In genomic region chr12:52980773-52981423, GRCh38 we compare ENCODE assay signal across 8 cellular contexts. TPM values are rescaled to one million over a fixed set of nuclear protein-coding genes. Genes with fewer than 3 reads are reported as not detected.
DNase-seq lines count a peak whose midpoint lies in the region; ATAC-seq and TF ChIP-seq lines count a peak whose summit lies in the region.

No MANE protein-coding gene starts in this region.

- peaks cover 0 to 19% (median 0%) of the 10 kb centered on the region in 9 donors for H3K27me3 ChIP-seq in heart left ventricle

- H3K27ac ChIP-seq in heart left ventricle, result no peak overlapping the region

- TF ChIP-seq CTCF in HFFc6 (IDR thresholded peaks at IDR 0.05) (peak; percentile 99), heart left ventricle (IDR thresholded peaks at IDR 0.05) (peak; percentile 88 to 99 (median 96))

- H3K36me3 ChIP-seq in heart left ventricle, result no peaks in the 10 kb centered on the region

- H3K4me3 ChIP-seq in heart left ventricle, result no peak overlapping the region

- peaks cover 49% of the 10 kb centered on the region for H3K4me1 Mint-ChIP-seq in HFFc6 (ENCODE audit: low read depth)
- H3K4me1 Mint-ChIP-seq in activated naive CD8-positive, alpha-beta T cell treated with anti-CD3 and anti-CD28 coated beads, Interleukin-2, amount 50 U/mL, for 24 hours, result no peaks in the 10 kb centered on the region

- peak; percentile 82 for DNase-seq in DMS79 treated with DMSO at 0.1 percent for 48 hours (lab: John Stamatoyannopoulos, UW)
- DNase-seq in HFFc6, result peak; percentile 89
- DNase-seq in NCI-H1694 treated with DMSO at 0.1 percent for 48 hours (lab: John Stamatoyannopoulos, UW), result peak; percentile 87
- peak; percentile 72 for DNase-seq in T follicular helper cell (ENCODE audit: low read depth)
- DNase-seq in activated naive CD8-positive, alpha-beta T cell treated with anti-CD3 and anti-CD28 coated beads, Interleukin-2, amount 50 U/mL, for 24 hours, result peak; percentile 81
- DNase-seq in heart left ventricle, result peak; percentile 85 to 92 (median 88)
- DNase-seq in pulmonary artery endothelial cell (ENCODE audit: low read depth, low spot score), result peak; percentile 75
- DNase-seq in mesenteric fat pad (ENCODE audit: low spot score), result no peak

- H3K4me3 Mint-ChIP-seq in HFFc6, result no peak overlapping the region
- H3K4me3 Mint-ChIP-seq in activated naive CD8-positive, alpha-beta T cell treated with anti-CD3 and anti-CD28 coated beads, Interleukin-2, amount 50 U/mL, for 24 hours, result no peak overlapping the region

- H3K4me1 ChIP-seq in heart left ventricle, result peaks cover 0 to 3% (median 0%) of the 10 kb centered on the region in 12 donors

- ATAC-seq in activated naive CD8-positive, alpha-beta T cell treated with anti-CD3 and anti-CD28 coated beads, Interleukin-2, amount 50 U/mL, for 24 hours, result peak; percentile 84
- peak; percentile 71 to 96 (median 95) for ATAC-seq in heart left ventricle

- no peak overlapping the region for H3K27ac Mint-ChIP-seq in HFFc6
- H3K27ac Mint-ChIP-seq in activated naive CD8-positive, alpha-beta T cell treated with anti-CD3 and anti-CD28 coated beads, Interleukin-2, amount 50 U/mL, for 24 hours, result no peak overlapping the region

- no peaks in the 10 kb centered on the region for H3K9me3 ChIP-seq in heart left ventricle

- H3K27me3 Mint-ChIP-seq in HFFc6 (ENCODE audit: insufficient read depth), result peaks cover 5% of the 10 kb centered on the region; the same call in 1 of the 2 replicates
- peaks cover 36% of the 10 kb centered on the region for H3K27me3 Mint-ChIP-seq in activated naive CD8-positive, alpha-beta T cell treated with anti-CD3 and anti-CD28 coated beads, Interleukin-2, amount 50 U/mL, for 24 hours

- no peaks in the 10 kb centered on the region for H3K9me3 Mint-ChIP-seq in HFFc6
- H3K9me3 Mint-ChIP-seq in activated naive CD8-positive, alpha-beta T cell treated with anti-CD3 and anti-CD28 coated beads, Interleukin-2, amount 50 U/mL, for 24 hours, result no peaks in the 10 kb centered on the region

- WGBS in heart left ventricle, 4 donors, result 22 to 25% (median 24%) methylated on average over 11 of the region's 11 CpGs

- TF ChIP-seq POLR2A in heart left ventricle (IDR thresholded peaks at IDR 0.05), result no peak

- H3K36me3 Mint-ChIP-seq in HFFc6 (ENCODE audit: low read depth), result no peaks in the 10 kb centered on the region
- H3K36me3 Mint-ChIP-seq in activated naive CD8-positive, alpha-beta T cell treated with anti-CD3 and anti-CD28 coated beads, Interleukin-2, amount 50 U/mL, for 24 hours (ENCODE audit: low read depth), result no peaks in the 10 kb centered on the region

- intact Hi-C loops in heart left ventricle (cut with DNase I), result loop anchor here in 9 of 10 donors (1.0 to 10.0 kb wide), 7 partner anchors 96 to 826 kb away; no protein-coding TSS in a partner anchor

RNA-seq across cellular contexts. Expression of gene EIF4B, which starts 25.4 kb away (rescaled TPM):
- total RNA-seq in HFFc6 (2021; fragmentation: NEBNext Ultra II Directional; extraction: Animal tissue kit (Norgen Biotek cat#: 25700)), result 100 to 1,000 TPM; 376 to 437 (median 392) TPM
- total RNA-seq in heart left ventricle (100 to 1,000 TPM; 307 to 481 (median 348) TPM), pulmonary artery endothelial cell (1,078 and 1,340 TPM in 2 replicates), mesenteric fat pad (393 TPM)
- polyA plus RNA-seq in heart left ventricle, result 100 to 1,000 TPM in 1 of 2 donors, 10 to 100 TPM in 1; 52.0 to 172 TPM

RNA-seq across cellular contexts. Expression of gene KRT18, which starts 32.0 kb away (rescaled TPM):
- total RNA-seq in HFFc6 (2021; fragmentation: NEBNext Ultra II Directional; extraction: Animal tissue kit (Norgen Biotek cat#: 25700)), result 100 to 1,000 TPM; 556 to 745 (median 582) TPM
- 10 to 100 TPM in 3 of 9 donors, 1 to 10 TPM in 6; 3.4 to 88.2 (median 6.9) TPM for total RNA-seq in heart left ventricle
- polyA plus RNA-seq in heart left ventricle, result 1 to 10 TPM; 6.1 to 8.7 TPM
- total RNA-seq in pulmonary artery endothelial cell, result 237 and 375 TPM in 2 replicates
- 4.6 TPM for total RNA-seq in mesenteric fat pad
